Comparison of ENCODE assay signal across 7 cellular contexts in genomic region chr1:9529190-9529589, GRCh38. TPM values are rescaled to one million over a fixed set of nuclear protein-coding genes. Genes with fewer than 3 reads are reported as not detected.
A peak's percentile ranks its signal among the peaks of the same experiment; 100 is the strongest.
DNase-seq lines count a peak whose midpoint lies in the region; ATAC-seq and TF ChIP-seq lines count a peak whose summit lies in the region.

No MANE protein-coding gene starts in this region.

- H4K8ac ChIP-seq in mesendoderm (ENCODE audit: low read depth, low read length): no peak overlapping the region

- H3K79me2 ChIP-seq in mesendoderm (ENCODE audit: control insufficient read depth, insufficient read depth, low read length): no peaks in the 10 kb centered on the region

- H3K4me3 ChIP-seq in mesendoderm (ENCODE audit: low read length): no peak overlapping the region

- no peaks in the 10 kb centered on the region for H3K4me1 ChIP-seq in mesendoderm (ENCODE audit: control insufficient read depth, low read depth, low read length)

- no peak overlapping the region for H3K23ac ChIP-seq in mesendoderm (ENCODE audit: low read length)

- no peak overlapping the region for H3K9ac ChIP-seq in mesendoderm (ENCODE audit: low read length)

- no peaks in the 10 kb centered on the region for H3K79me1 ChIP-seq in mesendoderm (ENCODE audit: low read length)

- H3K18ac ChIP-seq in mesendoderm (ENCODE audit: low read length): no peak overlapping the region

- H2AK5ac ChIP-seq in mesendoderm (ENCODE audit: low read length): no peak overlapping the region

- H3K27ac ChIP-seq in mesendoderm (ENCODE audit: low read depth, low read length): no peak overlapping the region

- peaks cover 7% of the 10 kb centered on the region; the same call in 1 of the 2 replicates for H3K4me1 Mint-ChIP-seq in HFFc6 (ENCODE audit: low read depth)
- H3K4me1 Mint-ChIP-seq in activated T-helper 17 cell treated with anti-CD3 and anti-CD28 coated beads, Interleukin-2, amount 50 U/mL, for 72 hours: no peaks in the 10 kb centered on the region

- no peak overlapping the region for H2BK120ac ChIP-seq in mesendoderm (ENCODE audit: low read depth, low read length)

- no peaks in the 10 kb centered on the region for H3K9me3 Mint-ChIP-seq in HFFc6
- no peaks in the 10 kb centered on the region for H3K9me3 Mint-ChIP-seq in activated T-helper 17 cell treated with anti-CD3 and anti-CD28 coated beads, Interleukin-2, amount 50 U/mL, for 72 hours

- no peak overlapping the region for H2BK5ac ChIP-seq in mesendoderm (ENCODE audit: low read length)

- H3K4me3 Mint-ChIP-seq in HFFc6: no peak overlapping the region
- H3K4me3 Mint-ChIP-seq in activated T-helper 17 cell treated with anti-CD3 and anti-CD28 coated beads, Interleukin-2, amount 50 U/mL, for 72 hours: no peak overlapping the region

- H3K27me3 Mint-ChIP-seq in HFFc6 (ENCODE audit: insufficient read depth): peaks cover 7% of the 10 kb centered on the region
- H3K27me3 Mint-ChIP-seq in activated T-helper 17 cell treated with anti-CD3 and anti-CD28 coated beads, Interleukin-2, amount 50 U/mL, for 72 hours: no peaks in the 10 kb centered on the region

- H3K56ac ChIP-seq in mesendoderm (ENCODE audit: low read length): no peak overlapping the region

- H3K27me3 ChIP-seq in mesendoderm (ENCODE audit: insufficient read depth, low read length, poor library complexity): no peaks in the 10 kb centered on the region

- H3K4me2 ChIP-seq in mesendoderm (ENCODE audit: low read length): no peak overlapping the region

- H3K36me3 ChIP-seq in mesendoderm (ENCODE audit: control insufficient read depth, insufficient read depth, low read length): no peaks in the 10 kb centered on the region

- TF ChIP-seq CTCF in HFFc6 (IDR thresholded peaks at IDR 0.05): no peak

- WGBS in mesendoderm (ENCODE audit: extremely low coverage, insufficient coverage, low lambda C conversion rate): no CpG with 5 or more reads among the region's 8 CpGs

- ATAC-seq in activated T-helper 17 cell treated with anti-CD3 and anti-CD28 coated beads, Interleukin-2, amount 50 U/mL, for 72 hours (replicated peaks): peak; percentile 71

- no peak overlapping the region for H3K27ac Mint-ChIP-seq in HFFc6
- H3K27ac Mint-ChIP-seq in activated T-helper 17 cell treated with anti-CD3 and anti-CD28 coated beads, Interleukin-2, amount 50 U/mL, for 72 hours: no peak overlapping the region

- no peak overlapping the region for H3K4ac ChIP-seq in mesendoderm (ENCODE audit: low read depth, low read length)

- no peak overlapping the region for H2BK15ac ChIP-seq in mesendoderm (replicated peaks; ENCODE audit: low read depth)

- H4K5ac ChIP-seq in mesendoderm (ENCODE audit: low read length): no peak overlapping the region

- no peaks in the 10 kb centered on the region for H3K36me3 Mint-ChIP-seq in HFFc6 (ENCODE audit: low read depth)
- H3K36me3 Mint-ChIP-seq in activated T-helper 17 cell treated with anti-CD3 and anti-CD28 coated beads, Interleukin-2, amount 50 U/mL, for 72 hours (ENCODE audit: low read depth): no peaks in the 10 kb centered on the region

- DNase-seq in ELR (ENCODE audit: low read depth) (peak; percentile 59), HFFc6 (peak; percentile 19), mesendoderm (peak; percentile 33), NCI-H2171 (lab: John Stamatoyannopoulos, UW) (no peak), NCI-H226 (no peak)
- DNase-seq in activated naive CD4-positive, alpha-beta T cell treated with anti-CD3 and anti-CD28 coated beads, Interleukin-2, amount 50 U/mL, for 16 hours: no peak

RNA-seq across cellular contexts. Expression of gene SLC25A33, which starts 10.1 kb away (rescaled TPM):
- total RNA-seq in HFFc6 (2021; fragmentation: NEBNext Ultra II Directional; extraction: Animal tissue kit (Norgen Biotek cat#: 25700)): 1 to 10 TPM; 3.3 to 4.7 (median 4.0) TPM
- total RNA-seq in activated T-helper 17 cell treated with anti-CD3 and anti-CD28 coated beads, Interleukin-2, amount 50 U/mL, for 72 hours: 1 to 10 TPM; 3.6 to 7.6 TPM
- 13.1 TPM for polyA plus RNA-seq in mesendoderm (2013, experiment 1 of 2)
- 13.0 TPM for polyA plus RNA-seq in mesendoderm (2013, experiment 2 of 2)

RNA-seq across cellular contexts. Expression of gene TMEM201, which starts 59.5 kb away (rescaled TPM):
- 10 to 100 TPM; 10.5 to 14.0 (median 11.2) TPM for total RNA-seq in HFFc6 (2021; fragmentation: NEBNext Ultra II Directional; extraction: Animal tissue kit (Norgen Biotek cat#: 25700))
- total RNA-seq in activated T-helper 17 cell treated with anti-CD3 and anti-CD28 coated beads, Interleukin-2, amount 50 U/mL, for 72 hours: 10 to 100 TPM; 12.0 to 25.5 TPM
- polyA plus RNA-seq in mesendoderm (2013, experiment 1 of 2): 16.6 TPM
- polyA plus RNA-seq in mesendoderm (2013, experiment 2 of 2): 16.0 TPM

Comparison
In these comparisons a context has a peak if more than half of its experiments do, and no peak if none do; other contexts are left out.
1. DNase-seq: peak in ELR (single experiment), HFFc6 (single experiment) and mesendoderm (single experiment); none in NCI-H2171 (single experiment), activated naive CD4-positive, alpha-beta T cell treated with anti-CD3 and anti-CD28 coated beads, Interleukin-2, amount 50 U/mL, for 16 hours (single experiment) and NCI-H226 (single experiment).